21 cellular contexts compared by ENCODE assay signal in genomic region chr13:113000575-113000974, GRCh38. TPM values are rescaled to one million over a fixed set of nuclear protein-coding genes. Genes with fewer than 3 reads are reported as not detected.
DNase-seq lines count a peak whose midpoint lies in the region; ATAC-seq and TF ChIP-seq lines count a peak whose summit lies in the region.
"Had no signal": no experiment of that assay in that cellular context is flagged by ENCODE, and none has a peak within 500 bp of the region (broad histone marks: within the 10 kb centered on the region; RNA-seq: fewer than 3 reads in every experiment).

No MANE protein-coding gene starts in this region.

- no peak for ATAC-seq in sciatic nerve
- ATAC-seq: activated CD8-positive, alpha-beta T cell treated with anti-CD3 and anti-CD28 coated beads for 36 hours; activated T-helper 17 cell treated with anti-CD3 and anti-CD28 coated beads, Interleukin-2, amount 50 U/mL, for 72 hours had no signal

- no peaks in the 10 kb centered on the region for H3K36me3 ChIP-seq in SJCRH30
- no peaks in the 10 kb centered on the region for H3K36me3 ChIP-seq in prostate gland
- H3K36me3 ChIP-seq in tibial artery = no peaks in the 10 kb centered on the region

- H3K4me3 ChIP-seq in SJCRH30 (peak overlapping the region; percentile 57), prostate gland (no peak overlapping the region), tibial artery (no peak overlapping the region)

- H3K4me1 Mint-ChIP-seq in mesothelial cell of epicardium = peaks cover 23% of the 10 kb centered on the region
- H3K4me1 Mint-ChIP-seq: activated naive CD4-positive, alpha-beta T cell treated with anti-CD3 and anti-CD28 coated beads, Interleukin-2, amount 10 ng/mL, durations not matched to agents 7 days and 5 days; memory B cell had no signal

- no peak overlapping the region for H3K27ac Mint-ChIP-seq in mesothelial cell of epicardium
- H3K27ac Mint-ChIP-seq: activated CD4-positive, alpha-beta T cell treated with anti-CD3 and anti-CD28 coated beads for 36 hours; activated CD8-positive, alpha-beta T cell treated with anti-CD3 and anti-CD28 coated beads for 36 hours; activated naive CD4-positive, alpha-beta T cell treated with anti-CD3 and anti-CD28 coated beads, Interleukin-2, amount 10 ng/mL, durations not matched to agents 7 days and 5 days; activated T-helper 17 cell treated with anti-CD3 and anti-CD28 coated beads, Interleukin-2, amount 50 U/mL, for 72 hours; memory B cell; stimulated activated naive CD8-positive, alpha-beta T cell treated with anti-CD3 and anti-CD28 coated beads, Interleukin-15, Interleukin-2, amounts not matched to agents 100 ng/mL and 50 ng/mL, for 24 hours had no signal

- intact Hi-C loops in prostate gland (cut with DNase I) (no loop called here), sciatic nerve (cut with DNase I) (no loop called here), tibial artery (cut with DNase I; ENCODE audit: low total_unique reads) (no loop called here)

- H3K9me3 ChIP-seq in SJCRH30 (replicated peaks) = no peaks in the 10 kb centered on the region
- no peaks in the 10 kb centered on the region for H3K9me3 ChIP-seq in prostate gland
- no peaks in the 10 kb centered on the region for H3K9me3 ChIP-seq in tibial artery
- H3K9me3 ChIP-seq: Caco-2 had no signal

- peak overlapping the region; percentile 78 for H3K4me3 Mint-ChIP-seq in mesothelial cell of epicardium
- H3K4me3 Mint-ChIP-seq: activated CD4-positive, alpha-beta T cell treated with anti-CD3 and anti-CD28 coated beads for 36 hours; activated CD8-positive, alpha-beta T cell treated with anti-CD3 and anti-CD28 coated beads for 36 hours; activated naive CD4-positive, alpha-beta T cell treated with anti-CD3 and anti-CD28 coated beads, Interleukin-2, amount 10 ng/mL, durations not matched to agents 7 days and 5 days; activated T-helper 17 cell treated with anti-CD3 and anti-CD28 coated beads, Interleukin-2, amount 50 U/mL, for 72 hours; memory B cell; stimulated activated naive CD8-positive, alpha-beta T cell treated with anti-CD3 and anti-CD28 coated beads, Interleukin-15, Interleukin-2, amounts not matched to agents 100 ng/mL and 50 ng/mL, for 24 hours had no signal

- no peak for TF ChIP-seq CTCF in C4-2B (conservative IDR thresholded peaks at IDR 0.05)
- TF ChIP-seq CTCF in mesothelial cell of epicardium (IDR thresholded peaks at IDR 0.05; ENCODE audit: unreplicated experiment) = no peak
- TF ChIP-seq CTCF in prostate gland (IDR thresholded peaks at IDR 0.05) = no peak
- TF ChIP-seq CTCF in tibial artery (IDR thresholded peaks at IDR 0.05) = no peak

- DNase-seq in SJCRH30 = no peak
- DNase-seq in mesothelial cell of epicardium (ENCODE audit: low spot score in 2 of 2, unreplicated experiment in 2 of 2) = no peak
- no peak for DNase-seq in prostate gland (ENCODE audit: low spot score)
- no peak for DNase-seq in sciatic nerve (ENCODE audit: low spot score)
- no peak for DNase-seq in tibial artery
- DNase-seq in NCI-H2029 (lab: John Stamatoyannopoulos, UW) = no peak
- DNase-seq: activated CD4-positive, alpha-beta T cell treated with anti-CD3 and anti-CD28 coated beads for 36 hours; activated CD8-positive, alpha-beta T cell treated with anti-CD3 and anti-CD28 coated beads for 36 hours; activated naive CD4-positive, alpha-beta T cell treated with anti-CD3 and anti-CD28 coated beads, Interleukin-2, amount 10 ng/mL, durations not matched to agents 7 days and 5 days; Caco-2; effector CD4-positive, alpha-beta T cell; erythroblast; NCI-H2029 treated with DMSO at 0.1 percent for 48 hours; NCI-H226; Right ventricle myocardium superior; stimulated activated CD4-positive, alpha-beta T cell treated with anti-CD3 and anti-CD28 coated beads, Interleukin-1b, Interleukin-23, amount 100 ng/mL, for 48 hours; SW 1271 had no signal

- peaks cover 6% of the 10 kb centered on the region for H3K36me3 Mint-ChIP-seq in mesothelial cell of epicardium
- H3K36me3 Mint-ChIP-seq: activated naive CD4-positive, alpha-beta T cell treated with anti-CD3 and anti-CD28 coated beads, Interleukin-2, amount 10 ng/mL, durations not matched to agents 7 days and 5 days; memory B cell had no signal

- 87% methylated on average over 14 of the region's 14 CpGs for WGBS in prostate gland

- no peak for TF ChIP-seq POLR2A in prostate gland (IDR thresholded peaks at IDR 0.05)

- no peaks in the 10 kb centered on the region for H3K27me3 Mint-ChIP-seq in mesothelial cell of epicardium (ENCODE audit: low read depth)
- H3K27me3 Mint-ChIP-seq: activated CD4-positive, alpha-beta T cell treated with anti-CD3 and anti-CD28 coated beads for 36 hours; activated T-helper 17 cell treated with anti-CD3 and anti-CD28 coated beads, Interleukin-2, amount 50 U/mL, for 72 hours; stimulated activated naive CD8-positive, alpha-beta T cell treated with anti-CD3 and anti-CD28 coated beads, Interleukin-15, Interleukin-2, amounts not matched to agents 100 ng/mL and 50 ng/mL, for 24 hours had no signal

- H3K4me1 ChIP-seq in SJCRH30 (peaks cover 17% of the 10 kb centered on the region), prostate gland (replicated peaks) (peaks cover 12% of the 10 kb centered on the region), tibial artery (peaks cover 0 to 20% (median 10%) of the 10 kb centered on the region in 4 donors)

- peak overlapping the region; percentile 43; the same call in 1 of the 2 replicates for H3K27ac ChIP-seq in C4-2B
- peak overlapping the region; percentile 58 for H3K27ac ChIP-seq in SJCRH30
- H3K27ac ChIP-seq in prostate gland = peak overlapping the region; percentile 66 to 74
- H3K27ac ChIP-seq in tibial artery = no peak overlapping the region

- peaks cover 13% of the 10 kb centered on the region; the same call in 1 of the 2 replicates for H3K27me3 ChIP-seq in SJCRH30
- H3K27me3 ChIP-seq in prostate gland (replicated peaks; ENCODE audit: insufficient read depth) = no peaks in the 10 kb centered on the region
- peaks cover 0 to 78% of the 10 kb centered on the region in 2 donors for H3K27me3 ChIP-seq in tibial artery

- H3K9me3 Mint-ChIP-seq in mesothelial cell of epicardium = no peaks in the 10 kb centered on the region
- H3K9me3 Mint-ChIP-seq: activated T-helper 17 cell treated with anti-CD3 and anti-CD28 coated beads, Interleukin-2, amount 50 U/mL, for 72 hours; memory B cell had no signal

RNA-seq across cellular contexts. Expression of gene MCF2L, which starts 31.6 kb away (rescaled TPM):
- total RNA-seq in SJCRH30 (2014; rRNA removed; shearing (Covaris generic)) = 4.4 and 4.6 TPM in 2 replicates
- total RNA-seq in mesothelial cell of epicardium (26.9 to 36.6 TPM (median 30.9 TPM) in 3 replicates), prostate gland (10 to 100 TPM; 47.6 to 64.7 TPM), sciatic nerve (64.1 TPM)

Comparison
In these comparisons a context has a peak if more than half of its experiments do, and no peak if none do; other contexts are left out.
1. H3K27ac ChIP-seq: peak in C4-2B (single experiment), SJCRH30 (single experiment) and prostate gland (2 of 2); none in tibial artery (0 of 2).